ENCODE assay signal across 18 cellular contexts in the genomic region with DNA sequence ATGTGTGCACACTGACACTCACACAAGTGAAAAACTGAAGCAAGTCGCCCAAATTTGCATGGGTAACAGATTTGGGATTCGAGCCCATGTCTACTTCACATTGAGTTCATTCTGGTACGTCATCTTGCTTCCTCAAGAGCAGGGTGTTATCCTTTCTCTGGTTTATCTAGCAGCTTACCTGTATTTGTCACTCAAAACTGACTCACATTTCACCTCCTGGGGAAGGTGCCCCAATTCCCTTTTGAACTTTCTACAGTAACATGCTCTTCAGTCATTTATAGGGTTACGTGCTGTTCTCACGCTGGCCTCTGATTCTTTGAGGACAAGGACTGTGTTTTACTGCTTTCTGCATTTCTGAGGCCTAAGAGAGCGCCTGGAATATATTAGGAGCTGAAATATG.
"Had no signal": no experiment of that assay in that cellular context is flagged by ENCODE, and none has a peak within 500 bp of the region (broad histone marks: within the 10 kb centered on the region; RNA-seq: fewer than 3 reads in every experiment).

No MANE protein-coding gene starts in this region.

- H3K27ac ChIP-seq: esophagus muscularis mucosa, gastroesophageal sphincter, heart right ventricle, thyroid gland had no signal

- H3K27me3 Mint-ChIP-seq: activated naive CD4-positive, alpha-beta T cell treated with anti-CD3 and anti-CD28 coated beads, Interleukin-2, amount 50 U/mL, for 24 hours; stimulated activated naive B cell treated with anti-CD40 and anti-IgM and Interleukin-4, amounts not matched to agents 10 μg/mL and 1 μg/mL and 100 μg/mL, for 72 hours had no signal

- H3K4me1 Mint-ChIP-seq: natural killer cell; stimulated activated naive B cell treated with anti-CD40 and anti-IgM and Interleukin-4, amounts not matched to agents 10 μg/mL and 1 μg/mL and 100 μg/mL, for 72 hours had no signal

- H3K4me3 ChIP-seq: breast epithelium, esophagus muscularis mucosa, gastroesophageal sphincter, heart right ventricle, thyroid gland had no signal

- H3K36me3 Mint-ChIP-seq: activated naive CD4-positive, alpha-beta T cell treated with anti-CD3 and anti-CD28 coated beads, Interleukin-2, amount 50 U/mL, for 24 hours; natural killer cell; stimulated activated naive B cell treated with anti-CD40 and anti-IgM and Interleukin-4, amounts not matched to agents 10 μg/mL and 1 μg/mL and 100 μg/mL, for 72 hours had no signal

- H3K4me3 Mint-ChIP-seq: activated naive CD4-positive, alpha-beta T cell treated with anti-CD3 and anti-CD28 coated beads, Interleukin-2, amount 50 U/mL, for 24 hours; activated T-cell treated with anti-CD3 and anti-CD28 coated beads, Interleukin-2, amount 50 U/mL, for 72 hours; natural killer cell; stimulated activated naive B cell treated with anti-CD40 and anti-IgM and Interleukin-4, amounts not matched to agents 10 μg/mL and 1 μg/mL and 100 μg/mL, for 72 hours; T-helper 1 cell treated with Interleukin-12 subunit alpha and Interleukin-12 subunit beta and Interleukin-4 antibody, amounts not matched to agents 30 μg/mL and 1 μg/mL, for 36 hours had no signal

- DNase-seq: activated CD8-positive, alpha-beta memory T cell treated with anti-CD3 and anti-CD28 coated beads for 24 hours; activated CD8-positive, alpha-beta memory T cell treated with anti-CD3 and anti-CD28 coated beads, Interleukin-2, amount 50 U/mL, for 48 hours; activated gamma-delta T cell; activated T-cell treated with anti-CD3 and anti-CD28 coated beads, Interleukin-2, amount 50 U/mL, for 72 hours; cortex of kidney; effector CD8-positive, alpha-beta T cell; heart right ventricle; mesenchymal stem cell; natural killer cell; retina; stimulated activated naive B cell treated with anti-CD40 and anti-IgM and Interleukin-4, amounts not matched to agents 10 μg/mL and 1 μg/mL and 100 μg/mL, for 72 hours; thyroid gland had no signal

- H3K27ac Mint-ChIP-seq: activated naive CD4-positive, alpha-beta T cell treated with anti-CD3 and anti-CD28 coated beads, Interleukin-2, amount 50 U/mL, for 24 hours; activated T-cell treated with anti-CD3 and anti-CD28 coated beads, Interleukin-2, amount 50 U/mL, for 72 hours; natural killer cell; stimulated activated naive B cell treated with anti-CD40 and anti-IgM and Interleukin-4, amounts not matched to agents 10 μg/mL and 1 μg/mL and 100 μg/mL, for 72 hours; T-helper 1 cell treated with Interleukin-12 subunit alpha and Interleukin-12 subunit beta and Interleukin-4 antibody, amounts not matched to agents 30 μg/mL and 1 μg/mL, for 36 hours had no signal

- H3K36me3 ChIP-seq: breast epithelium, esophagus muscularis mucosa, gastroesophageal sphincter, heart right ventricle, thyroid gland had no signal

- H3K9me3 ChIP-seq: breast epithelium, esophagus muscularis mucosa, gastroesophageal sphincter, heart right ventricle, thyroid gland had no signal

- H3K27me3 ChIP-seq: breast epithelium, esophagus muscularis mucosa, gastroesophageal sphincter, thyroid gland had no signal

- ATAC-seq: activated CD4-positive, CD25-positive, alpha-beta regulatory T cell treated with anti-CD3 and anti-CD28 coated beads, Interleukin-2, amount 50 U/mL, for 24 hours; activated T-cell treated with anti-CD3 and anti-CD28 coated beads, Interleukin-2, amount 50 U/mL, for 72 hours; gastroesophageal sphincter; heart right ventricle; natural killer cell; stimulated activated naive B cell treated with anti-CD40 and anti-IgM and Interleukin-4, amounts not matched to agents 10 μg/mL and 1 μg/mL and 100 μg/mL, for 72 hours had no signal

- H3K9me3 Mint-ChIP-seq: activated naive CD4-positive, alpha-beta T cell treated with anti-CD3 and anti-CD28 coated beads, Interleukin-2, amount 50 U/mL, for 24 hours; activated T-cell treated with anti-CD3 and anti-CD28 coated beads, Interleukin-2, amount 50 U/mL, for 72 hours; natural killer cell; stimulated activated naive B cell treated with anti-CD40 and anti-IgM and Interleukin-4, amounts not matched to agents 10 μg/mL and 1 μg/mL and 100 μg/mL, for 72 hours; T-helper 1 cell treated with Interleukin-12 subunit alpha and Interleukin-12 subunit beta and Interleukin-4 antibody, amounts not matched to agents 30 μg/mL and 1 μg/mL, for 36 hours had no signal

- H3K4me1 ChIP-seq: esophagus muscularis mucosa, gastroesophageal sphincter, thyroid gland had no signal
